In the genomic region with DNA sequence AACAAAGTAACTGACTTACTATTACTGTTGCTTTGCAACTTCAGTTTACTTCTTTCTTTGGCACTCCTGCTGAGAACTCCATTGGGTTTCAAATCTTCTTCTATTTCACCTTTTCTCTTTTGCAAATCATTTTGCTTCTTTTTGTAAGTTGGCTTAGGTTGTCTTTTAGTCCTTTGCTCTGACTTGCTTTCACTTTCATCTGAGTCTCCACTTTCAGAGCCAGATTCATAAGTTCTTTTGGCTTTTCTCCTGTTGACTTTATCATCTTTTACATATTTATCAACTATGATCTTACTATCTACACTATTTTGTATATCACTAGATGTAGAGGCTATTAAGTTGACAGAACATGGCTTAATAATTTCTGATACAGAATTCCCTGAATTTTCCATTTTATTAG, we compare ENCODE assay signal across 8 cellular contexts.
DNase-seq lines count a peak whose midpoint lies in the region; ATAC-seq and TF ChIP-seq lines count a peak whose summit lies in the region.

No MANE protein-coding gene starts in this region.

- CTCF ChIA-PET in CD4-positive, alpha-beta memory T cell (lab: Charles Lee; ENCODE audit: partially characterized antibody) = interaction anchor here (1.7 to 2.9 kb wide), 3 partner anchors 10 to 513 kb away, joined by 4 to 11 read pairs (median 10); no protein-coding TSS in a partner anchor

- intact Hi-C loops in CD4-positive, alpha-beta memory T cell (cut with micrococcal nuclease) = no loop called here

- no peak for TF ChIP-seq CTCF in neural crest cell (conservative IDR thresholded peaks at IDR 0.05)
- no peak for TF ChIP-seq CTCF in nephron progenitor cell (IDR thresholded peaks at IDR 0.05)

- no peaks in the 10 kb centered on the region for H3K9me3 Mint-ChIP-seq in CD4-positive, alpha-beta memory T cell
- H3K9me3 Mint-ChIP-seq in neural crest cell (no peaks in the 10 kb centered on the region), nephron progenitor cell (peaks cover under 1% of the 10 kb centered on the region)
- no peaks in the 10 kb centered on the region for H3K9me3 Mint-ChIP-seq in activated T-cell treated with anti-CD3 and anti-CD28 coated beads, Interleukin-2, amount 50 U/mL, for 4 hours

- peaks cover 6% of the 10 kb centered on the region for H3K36me3 ChIP-seq in CD4-positive, alpha-beta memory T cell (ENCODE audit: insufficient read depth, low read length)
- H3K36me3 ChIP-seq in HUES48 (ENCODE audit: control insufficient read depth, insufficient read depth, low read length) = peaks cover 97% of the 10 kb centered on the region

- peaks cover 43% of the 10 kb centered on the region for H3K4me1 ChIP-seq in CD4-positive, alpha-beta memory T cell (ENCODE audit: insufficient read depth, low read length)
- peaks cover 75% of the 10 kb centered on the region for H3K4me1 ChIP-seq in HUES48 (ENCODE audit: control insufficient read depth, insufficient read depth, low read length)

- H3K4me3 Mint-ChIP-seq in CD4-positive, alpha-beta memory T cell = peak overlapping the region in 6 of 8 donors; percentile 26 to 65 (median 50)
- H3K4me3 Mint-ChIP-seq in neural crest cell (no peak overlapping the region), nephron progenitor cell (no peak overlapping the region)
- H3K4me3 Mint-ChIP-seq in activated T-cell treated with anti-CD3 and anti-CD28 coated beads, Interleukin-2, amount 50 U/mL, for 4 hours = no peak overlapping the region

- no peak for DNase-seq in CD4-positive, alpha-beta memory T cell
- DNase-seq in neural crest cell (ENCODE audit: low read depth, low spot score) (no peak), nephron progenitor cell (no peak)
- no peak for DNase-seq in activated T-cell treated with anti-CD3 and anti-CD28 coated beads, Interleukin-2, amount 50 U/mL, for 4 hours

- H3K27ac ChIP-seq in CD4-positive, alpha-beta memory T cell (ENCODE audit: low read depth, low read length) = no peak overlapping the region
- H3K27ac ChIP-seq in HUES48 (ENCODE audit: low read depth, low read length) (peak overlapping the region; percentile 23), cingulate gyrus (ENCODE audit: low read depth, low read length) (peak overlapping the region; percentile 48)

- peaks cover 36 to 54% of the 10 kb centered on the region in 2 donors for H3K36me3 Mint-ChIP-seq in CD4-positive, alpha-beta memory T cell
- peaks cover 6% of the 10 kb centered on the region for H3K36me3 Mint-ChIP-seq in neural crest cell (ENCODE audit: low read depth)
- peaks cover 46% of the 10 kb centered on the region for H3K36me3 Mint-ChIP-seq in nephron progenitor cell (ENCODE audit: low read depth)
- H3K36me3 Mint-ChIP-seq in activated T-cell treated with anti-CD3 and anti-CD28 coated beads, Interleukin-2, amount 50 U/mL, for 4 hours (ENCODE audit: insufficient read depth) = peaks cover 44% of the 10 kb centered on the region

- H3K27ac Mint-ChIP-seq in CD4-positive, alpha-beta memory T cell = peak overlapping the region in 6 of 7 donors; percentile 2 to 91 (median 70)
- H3K27ac Mint-ChIP-seq in neural crest cell (ENCODE audit: unreplicated experiment) = peak overlapping the region; percentile 25
- H3K27ac Mint-ChIP-seq in nephron progenitor cell = no peak overlapping the region

- H3K9me3 ChIP-seq in CD4-positive, alpha-beta memory T cell (ENCODE audit: control insufficient read depth in 1 of 2, low read length in 2 of 2) = no peaks in the 10 kb centered on the region
- H3K9me3 ChIP-seq in HUES48 (ENCODE audit: control insufficient read depth, insufficient read depth, low read length) = no peaks in the 10 kb centered on the region

- POLR2A ChIA-PET in CD4-positive, alpha-beta memory T cell (lab: Charles Lee; ENCODE audit: partially characterized antibody) = interaction anchor here (0.6 to 2.7 kb wide), 2 partner anchors 19 to 61 kb away, joined by 3 to 17 read pairs; no protein-coding TSS in a partner anchor

- no peaks in the 10 kb centered on the region for H3K27me3 ChIP-seq in CD4-positive, alpha-beta memory T cell (ENCODE audit: insufficient read depth, low read length)
- H3K27me3 ChIP-seq in HUES48 (ENCODE audit: control insufficient read depth, insufficient read depth, low read length) = no peaks in the 10 kb centered on the region

- ATAC-seq in GM21717 (IDR thresholded peaks at IDR 0.05; ENCODE audit: unreplicated experiment) = no peak
- no peak for ATAC-seq in GM18909 (IDR thresholded peaks at IDR 0.05; ENCODE audit: poor library complexity, unreplicated experiment)
- ATAC-seq in activated T-cell treated with anti-CD3 and anti-CD28 coated beads, Interleukin-2, amount 50 U/mL, for 4 hours = no peak

- H3K4me3 ChIP-seq in CD4-positive, alpha-beta memory T cell (ENCODE audit: low read length in 2 of 2) = no peak overlapping the region
- H3K4me3 ChIP-seq in HUES48 (ENCODE audit: low read depth, low read length) = 0 out of 2 replicates have a peak overlapping the region, but pooled peaks have one; percentile 7

- peaks cover 46 to 61% (median 54%) of the 10 kb centered on the region in 4 donors for H3K4me1 Mint-ChIP-seq in CD4-positive, alpha-beta memory T cell
- peaks cover 23% of the 10 kb centered on the region for H3K4me1 Mint-ChIP-seq in neural crest cell
- peaks cover 33% of the 10 kb centered on the region for H3K4me1 Mint-ChIP-seq in nephron progenitor cell
- H3K4me1 Mint-ChIP-seq in activated T-cell treated with anti-CD3 and anti-CD28 coated beads, Interleukin-2, amount 50 U/mL, for 4 hours (ENCODE audit: low read depth) = peaks cover 58% of the 10 kb centered on the region

- no peak overlapping the region for H3K9ac ChIP-seq in HUES48 (ENCODE audit: low read depth, low read length)

- no peaks in the 10 kb centered on the region for H3K27me3 Mint-ChIP-seq in CD4-positive, alpha-beta memory T cell
- H3K27me3 Mint-ChIP-seq in neural crest cell (ENCODE audit: low read depth) (no peaks in the 10 kb centered on the region), nephron progenitor cell (ENCODE audit: low read depth, poor library complexity) (no peaks in the 10 kb centered on the region)
- no peaks in the 10 kb centered on the region for H3K27me3 Mint-ChIP-seq in activated T-cell treated with anti-CD3 and anti-CD28 coated beads, Interleukin-2, amount 50 U/mL, for 4 hours (ENCODE audit: low read depth)

Comparison
In these comparisons a context has a peak if more than half of its experiments do, and no peak if none do; other contexts are left out.
1. H3K4me3 Mint-ChIP-seq: peak in CD4-positive, alpha-beta memory T cell (6 of 8); none in neural crest cell (single experiment), nephron progenitor cell (single experiment) and activated T-cell treated with anti-CD3 and anti-CD28 coated beads, Interleukin-2, amount 50 U/mL, for 4 hours (single experiment).